8 cellular contexts compared by ENCODE assay signal in the genomic region with DNA sequence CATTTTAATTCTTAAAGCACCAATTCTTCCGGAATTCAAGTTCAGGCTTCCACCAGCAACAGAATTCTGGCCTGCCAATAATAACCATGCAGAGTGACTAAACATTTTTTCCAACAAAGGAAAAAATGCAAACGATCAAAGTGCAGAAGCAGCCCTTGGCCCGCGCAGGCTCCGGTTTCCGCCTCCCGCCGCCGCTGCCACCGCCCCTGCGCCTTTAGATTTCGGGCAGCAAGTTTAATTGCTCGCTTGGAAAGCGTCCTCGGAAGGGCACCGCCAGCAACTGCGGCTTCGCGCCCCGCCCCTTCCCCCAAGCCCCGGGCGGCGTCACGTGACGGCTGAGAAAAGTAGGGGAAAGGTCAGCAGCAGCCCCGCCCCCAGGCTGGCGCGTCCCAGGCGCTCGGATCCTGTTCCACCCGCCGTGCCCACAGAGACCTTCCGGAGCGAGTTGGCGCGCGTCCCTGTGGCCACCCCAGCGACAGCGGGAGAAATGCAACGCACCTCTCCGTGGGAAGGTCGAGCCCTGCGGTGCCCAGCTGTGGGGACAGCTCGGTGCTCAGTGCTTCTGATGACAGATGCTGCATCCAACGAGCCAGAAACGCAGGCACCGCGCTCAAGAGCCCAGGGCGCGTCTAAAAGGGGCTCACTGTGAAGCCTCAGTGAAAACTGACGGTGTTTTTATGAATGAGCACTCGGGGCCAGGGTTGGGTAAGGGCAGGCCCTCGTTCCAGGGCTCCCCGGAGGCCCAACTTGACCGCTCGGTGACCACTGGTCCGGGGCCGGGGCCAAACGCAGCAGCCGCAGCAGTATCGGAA.
DNase-seq lines count a peak whose midpoint lies in the region; ATAC-seq and TF ChIP-seq lines count a peak whose summit lies in the region.

No MANE protein-coding gene starts in this region.

- H3K4me3 Mint-ChIP-seq in effector memory CD8-positive, alpha-beta T cell, result peak overlapping the region; percentile 81 to 87
- peak overlapping the region; percentile 88 for H3K4me3 Mint-ChIP-seq in memory B cell

- H3K4me1 Mint-ChIP-seq in effector memory CD8-positive, alpha-beta T cell (ENCODE audit: low read depth in 2 of 2), result peaks cover 41 to 46% of the 10 kb centered on the region in 2 donors
- peaks cover 24% of the 10 kb centered on the region for H3K4me1 Mint-ChIP-seq in memory B cell

- DNase-seq in AG09319 (ENCODE audit: extremely low read depth, low read depth) (peak; percentile 86), HS-27A (ENCODE audit: low read depth) (peak; percentile 81), NOMO-1 (lab: John Stamatoyannopoulos, UW; ENCODE audit: unreplicated experiment in 2 of 2) (peak; percentile 92 to 94), memory B cell (ENCODE audit: low spot score in 2 of 2) (peak; percentile 83 to 88)
- DNase-seq in activated CD8-positive, alpha-beta memory T cell treated with anti-CD3 and anti-CD28 coated beads for 48 hours (ENCODE audit: low read depth in 2 of 3, low spot score in 2 of 3), result peak; percentile 83 to 90 (median 86)
- DNase-seq in effector memory CD8-positive, alpha-beta T cell, result peak; percentile 94 to 95 (median 94)
- peak; percentile 90 to 93 (median 91) for DNase-seq in stimulated activated CD4-positive, alpha-beta T cell treated with anti-CD3 and anti-CD28 coated beads, TNF-alpha, amount 100 ng/mL, for 48 hours (ENCODE audit: low read depth in 3 of 3)

- no peaks in the 10 kb centered on the region for H3K9me3 Mint-ChIP-seq in effector memory CD8-positive, alpha-beta T cell
- no peaks in the 10 kb centered on the region for H3K9me3 Mint-ChIP-seq in memory B cell

- no peaks in the 10 kb centered on the region for H3K27me3 Mint-ChIP-seq in effector memory CD8-positive, alpha-beta T cell
- no peaks in the 10 kb centered on the region for H3K27me3 Mint-ChIP-seq in memory B cell

- no peak for TF ChIP-seq CTCF in AG09319 (IDR thresholded peaks at IDR 0.05; ENCODE audit: low read depth, low read length)

- peak overlapping the region; percentile 89 to 90 for H3K27ac Mint-ChIP-seq in effector memory CD8-positive, alpha-beta T cell
- peak overlapping the region; percentile 83 for H3K27ac Mint-ChIP-seq in memory B cell

- H3K36me3 Mint-ChIP-seq in effector memory CD8-positive, alpha-beta T cell (ENCODE audit: insufficient read depth), result peaks cover 39% of the 10 kb centered on the region
- no peaks in the 10 kb centered on the region for H3K36me3 Mint-ChIP-seq in memory B cell

- peak; percentile 39 for ATAC-seq in GM19035 (IDR thresholded peaks at IDR 0.05; ENCODE audit: unreplicated experiment)
- peak; percentile 69 for ATAC-seq in effector memory CD8-positive, alpha-beta T cell (replicated peaks)
- ATAC-seq in memory B cell (ENCODE audit: low read depth), result peak; percentile 63

Comparison
In these comparisons a context has a peak if more than half of its experiments do, and no peak if none do; other contexts are left out.
1. Peak in every context shown above with its lines: DNase-seq and ATAC-seq.